8 cellular contexts compared by ENCODE assay signal in genomic region chrX:40644821-40645358, GRCh38. TPM values are rescaled to one million over a fixed set of nuclear protein-coding genes. Genes with fewer than 3 reads are reported as not detected.
DNase-seq lines count a peak whose midpoint lies in the region; ATAC-seq and TF ChIP-seq lines count a peak whose summit lies in the region.

No MANE protein-coding gene starts in this region.

- H3K4me3 ChIP-seq in skeletal muscle satellite cell (ENCODE audit: low read length) = peak overlapping the region; percentile 66

- H3K9ac ChIP-seq in skeletal muscle satellite cell (ENCODE audit: low read depth, low read length) = peak overlapping the region; percentile 75

- peak overlapping the region; percentile 89 for H3K4me2 ChIP-seq in skeletal muscle satellite cell (ENCODE audit: low read length)

- H3K36me3 ChIP-seq in skeletal muscle satellite cell (ENCODE audit: insufficient read depth, low read length) = peaks cover 8% of the 10 kb centered on the region

- intact Hi-C loops in left ventricle myocardium superior (cut with micrococcal nuclease) = no loop called here

- DNase-seq in GM10266 (ENCODE audit: extremely low spot score) (peak; percentile 38), SKM-1 (lab: John Stamatoyannopoulos, UW; ENCODE audit: unreplicated experiment) (peak; percentile 54), left ventricle myocardium superior (peak; percentile 37)

- H3K9me3 ChIP-seq in skeletal muscle satellite cell (replicated peaks; ENCODE audit: low read length) = no peaks in the 10 kb centered on the region

- H3K27me3 ChIP-seq in skeletal muscle satellite cell (ENCODE audit: control insufficient read depth, insufficient read depth, low read length) = no peaks in the 10 kb centered on the region

- peak; percentile 34 for ATAC-seq in HG03066 (IDR thresholded peaks at IDR 0.05; ENCODE audit: low read depth, unreplicated experiment)
- peak; percentile 53 for ATAC-seq in left ventricle myocardium superior
- ATAC-seq in HG02981 (IDR thresholded peaks at IDR 0.05; ENCODE audit: unreplicated experiment) = no peak
- no peak for ATAC-seq in HG02840 (IDR thresholded peaks at IDR 0.05; ENCODE audit: low FRiP score, unreplicated experiment)

- peaks cover 14% of the 10 kb centered on the region for H3K4me1 ChIP-seq in skeletal muscle satellite cell (ENCODE audit: control insufficient read depth, insufficient read depth, low read length)

- TF ChIP-seq CTCF in GM10266 (IDR thresholded peaks at IDR 0.05; ENCODE audit: control insufficient read depth, insufficient read depth, low read depth, missing control alignments) = no peak

- WGBS in adipose tissue, 3 donors = 1 to 14% (median 11%) methylated on average over 4 of the region's 4 CpGs

- peak overlapping the region; percentile 28 for H3K27ac ChIP-seq in adipose tissue (ENCODE audit: low read depth, low read length)

RNA-seq across cellular contexts. Expression of gene CXorf38, which starts 2.5 kb away (rescaled TPM):
- 1 to 10 TPM; 5.2 to 7.3 (median 7.0) TPM for polyA plus RNA-seq in adipose tissue
- 4.5 TPM for total RNA-seq in left ventricle myocardium superior
- 15.7 and 17.2 TPM in 2 replicates for total RNA-seq in skeletal muscle satellite cell (2012; rRNA removed)

RNA-seq across cellular contexts. Expression of gene MPC1L, which starts 21.7 kb away (rescaled TPM):
- polyA plus RNA-seq in adipose tissue = not detected
- not detected for total RNA-seq in left ventricle myocardium superior
- not detected in 2 replicates for total RNA-seq in skeletal muscle satellite cell (2012; rRNA removed)

Comparison
In these comparisons a context has a peak if more than half of its experiments do, and no peak if none do; other contexts are left out.
1. ATAC-seq: peak in HG03066 (single experiment) and left ventricle myocardium superior (single experiment); none in HG02981 (single experiment) and HG02840 (single experiment).
2. Peak in every context shown above with its lines, with median percentiles within 50 percentile points of each other: DNase-seq.